ENCODE assay signal across 21 cellular contexts in the genomic region with DNA sequence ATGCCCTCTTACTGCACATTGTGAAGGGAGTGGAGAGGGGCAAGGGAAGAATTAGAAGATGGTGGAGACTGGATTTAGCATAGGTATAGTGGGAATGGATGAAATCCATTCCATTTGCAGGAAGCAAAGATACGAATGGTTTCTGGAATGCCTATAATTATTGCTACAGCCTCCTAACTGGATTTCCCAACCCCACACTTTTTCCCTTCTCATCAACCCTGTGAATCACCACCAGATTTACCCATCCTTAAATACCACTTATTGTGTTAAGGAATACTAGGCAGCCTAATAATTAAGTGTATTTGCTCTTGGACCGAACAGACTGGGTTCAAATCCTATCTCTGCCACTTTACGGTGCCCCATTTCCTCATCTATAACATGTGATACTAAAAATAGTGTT.
"Had no signal": no experiment of that assay in that cellular context is flagged by ENCODE, and none has a peak within 500 bp of the region (broad histone marks: within the 10 kb centered on the region; RNA-seq: fewer than 3 reads in every experiment).

No MANE protein-coding gene starts in this region.

- H3K36me3 ChIP-seq: esophagus squamous epithelium, left lung, neural progenitor cell, ovary, tibial artery, upper lobe of right lung, vagina had no signal

- H3K36me3 Mint-ChIP-seq: natural killer cell treated with Interleukin-12 subunit alpha and Interleukin-12 subunit beta and Interleukin-15 and Interleukin-18, amount 100 ng/mL, for 72 hours; neural progenitor cell; stimulated activated effector memory CD8-positive, alpha-beta T cell treated with anti-CD3 and anti-CD28 coated beads, Interleukin-12 subunit alpha, Interleukin-12 subunit beta, amount 100 ng/mL, for 72 hours had no signal

- H3K4me3 Mint-ChIP-seq: natural killer cell treated with Interleukin-12 subunit alpha and Interleukin-12 subunit beta and Interleukin-15 and Interleukin-18, amount 100 ng/mL, for 72 hours; neural progenitor cell; stimulated activated effector memory CD8-positive, alpha-beta T cell treated with anti-CD3 and anti-CD28 coated beads, Interleukin-12 subunit alpha, Interleukin-12 subunit beta, amount 100 ng/mL, for 72 hours had no signal

- DNase-seq: effector memory CD4-positive, alpha-beta T cell; esophagus squamous epithelium; foreskin melanocyte; head of caudate nucleus; hypothalamus; left lung; mesenchymal stem cell; midbrain; nucleus accumbens; ovary; right cardiac atrium; stimulated activated CD4-positive, alpha-beta T cell treated with anti-CD3 and anti-CD28 coated beads, Interleukin-4, amount 100 ng/mL, for 1 hour; stimulated activated CD8-positive, alpha-beta memory T cell treated with anti-CD3 and anti-CD28 coated beads, Interleukin-4, amount 100 ng/mL, for 48 hours; stimulated activated naive CD8-positive, alpha-beta T cell treated with anti-CD3 and anti-CD28 coated beads, Interleukin-15, Interleukin-2, amounts not matched to agents 100 U/mL and 50 U/mL, for 24 hours; tibial artery; upper lobe of right lung had no signal

- H2AFZ ChIP-seq: neural progenitor cell had no signal

- H3K4me1 ChIP-seq: esophagus squamous epithelium, left lung, neural progenitor cell, tibial artery, upper lobe of right lung, vagina had no signal

- H3K27ac Mint-ChIP-seq: natural killer cell treated with Interleukin-12 subunit alpha and Interleukin-12 subunit beta and Interleukin-15 and Interleukin-18, amount 100 ng/mL, for 72 hours; neural progenitor cell; stimulated activated effector memory CD8-positive, alpha-beta T cell treated with anti-CD3 and anti-CD28 coated beads, Interleukin-12 subunit alpha, Interleukin-12 subunit beta, amount 100 ng/mL, for 72 hours had no signal

- ATAC-seq: left lung; natural killer cell treated with Interleukin-12 subunit alpha and Interleukin-12 subunit beta and Interleukin-15 and Interleukin-18, amount 100 ng/mL, for 72 hours; stimulated activated effector memory CD8-positive, alpha-beta T cell treated with anti-CD3 and anti-CD28 coated beads, Interleukin-12 subunit alpha, Interleukin-12 subunit beta, amount 100 ng/mL, for 72 hours; stimulated activated naive CD8-positive, alpha-beta T cell treated with anti-CD3 and anti-CD28 coated beads, Interleukin-15, Interleukin-2, amounts not matched to agents 100 U/mL and 50 U/mL, for 24 hours; upper lobe of right lung had no signal

- H3K9ac ChIP-seq: neural progenitor cell had no signal

- H3K4me1 Mint-ChIP-seq: stimulated activated effector memory CD8-positive, alpha-beta T cell treated with anti-CD3 and anti-CD28 coated beads, Interleukin-12 subunit alpha, Interleukin-12 subunit beta, amount 100 ng/mL, for 72 hours had no signal

- H3K27me3 ChIP-seq: esophagus squamous epithelium, left lung, neural progenitor cell, ovary, tibial artery, upper lobe of right lung, vagina had no signal

- H3K9me3 ChIP-seq: esophagus squamous epithelium, left lung, ovary, tibial artery, upper lobe of right lung, vagina had no signal

- H3K27ac ChIP-seq: esophagus squamous epithelium, left lung, neural progenitor cell, ovary, tibial artery, upper lobe of right lung, vagina had no signal

- H3K9me3 Mint-ChIP-seq: natural killer cell treated with Interleukin-12 subunit alpha and Interleukin-12 subunit beta and Interleukin-15 and Interleukin-18, amount 100 ng/mL, for 72 hours; neural progenitor cell; stimulated activated effector memory CD8-positive, alpha-beta T cell treated with anti-CD3 and anti-CD28 coated beads, Interleukin-12 subunit alpha, Interleukin-12 subunit beta, amount 100 ng/mL, for 72 hours had no signal

- H3K4me2 ChIP-seq: neural progenitor cell had no signal

- H3K4me3 ChIP-seq: esophagus squamous epithelium, left lung, lung, neural progenitor cell, ovary, tibial artery, upper lobe of right lung, vagina had no signal
